ENCODE assay signal across 10 cellular contexts in genomic region chr17:15463363-15463762, GRCh38. TPM values are rescaled to one million over a fixed set of nuclear protein-coding genes. Genes with fewer than 3 reads are reported as not detected.
DNase-seq lines count a peak whose midpoint lies in the region; ATAC-seq and TF ChIP-seq lines count a peak whose summit lies in the region.
"Had no signal": no experiment of that assay in that cellular context is flagged by ENCODE, and none has a peak within 500 bp of the region (broad histone marks: within the 10 kb centered on the region; RNA-seq: fewer than 3 reads in every experiment).

No MANE protein-coding gene starts in this region.

- H3K4me3 Mint-ChIP-seq in type B pancreatic cell: no peak overlapping the region

- H3K4me3 ChIP-seq in fibroblast of villous mesenchyme (ENCODE audit: low read depth, low read length): no peak overlapping the region
- H3K4me3 ChIP-seq in neuronal stem cell (ENCODE audit: low read length in 2 of 2): no peak overlapping the region

- no peak overlapping the region for H4K91ac ChIP-seq in neuronal stem cell (ENCODE audit: low read depth, low read length, poor library complexity)

- no peak overlapping the region for H3K4me2 ChIP-seq in neuronal stem cell (ENCODE audit: insufficient read depth, low read length, poor library complexity, severe bottlenecking)

- no peak overlapping the region for H2BK5ac ChIP-seq in neuronal stem cell (ENCODE audit: low read length)

- no peak overlapping the region for H4K8ac ChIP-seq in neuronal stem cell (ENCODE audit: low read depth, low read length)

- TF ChIP-seq CTCF in fibroblast of villous mesenchyme (IDR thresholded peaks at IDR 0.05; ENCODE audit: insufficient read depth, low read depth, low read length) (no peak), omental fat pad (IDR thresholded peaks at IDR 0.05) (no peak), type B pancreatic cell (conservative IDR thresholded peaks at IDR 0.05) (no peak)

- no peak overlapping the region for H3K18ac ChIP-seq in neuronal stem cell (ENCODE audit: low read length)

- no peaks in the 10 kb centered on the region for H3K27me3 ChIP-seq in neuronal stem cell (ENCODE audit: control insufficient read depth in 3 of 3, insufficient read depth in 3 of 3, low read depth in 1 of 3, low read length in 3 of 3)

- no peak overlapping the region for H3K4ac ChIP-seq in neuronal stem cell (ENCODE audit: low read length)

- H3K23ac ChIP-seq in neuronal stem cell (ENCODE audit: low read depth, low read length, poor library complexity): no peak overlapping the region

- no peaks in the 10 kb centered on the region for H3K36me3 ChIP-seq in neuronal stem cell (replicated peaks in 1 of 2; ENCODE audit: control insufficient read depth in 2 of 2, insufficient read depth in 2 of 2, low read length in 2 of 2)

- DNase-seq in Ammon's horn (ENCODE audit: low spot score) (peak; percentile 63), fibroblast of villous mesenchyme (ENCODE audit: low read depth) (peak; percentile 87), omental fat pad (ENCODE audit: low spot score) (no peak), type B pancreatic cell (ENCODE audit: extremely low spot score, unreplicated experiment) (no peak), neuronal stem cell (ENCODE audit: low spot score) (no peak)
- no peak for DNase-seq in activated effector memory CD4-positive, alpha-beta T cell treated with Interleukin-2 at 50 U/mL for 16 hours
- DNase-seq: activated CD4-positive, CD25-positive, alpha-beta regulatory T cell; MV-4-11 had no signal

- no peak overlapping the region for H2AFZ ChIP-seq in neuronal stem cell (ENCODE audit: low read length)

- H2BK15ac ChIP-seq in neuronal stem cell (ENCODE audit: low read length): no peak overlapping the region

- no peak overlapping the region for H2AK5ac ChIP-seq in neuronal stem cell (ENCODE audit: low read depth, low read length)

- ATAC-seq in SK-N-SH treated with all-trans-retinoic acid at 6 μM for 48 hours: peak; percentile 91
- ATAC-seq in omental fat pad (ENCODE audit: low FRiP score): peak; percentile 62
- no peak for ATAC-seq in GM18498 (IDR thresholded peaks at IDR 0.05; ENCODE audit: unreplicated experiment)

- no peak overlapping the region for H2BK12ac ChIP-seq in neuronal stem cell (ENCODE audit: low read length)

- H3K79me1 ChIP-seq in neuronal stem cell (ENCODE audit: low read depth, low read length): no peaks in the 10 kb centered on the region

- WGBS in neuronal stem cell (ENCODE audit: extremely low coverage in 2 of 2, insufficient read length in 2 of 2, insufficient replicate concordance in 1 of 2), 2 donors: no CpG with 5 or more reads among the region's 6 CpGs

- no peak overlapping the region for H3K27ac ChIP-seq in neuronal stem cell (replicated peaks; ENCODE audit: low read length)

- H3K4me1 Mint-ChIP-seq in type B pancreatic cell (ENCODE audit: unreplicated experiment): peaks cover 22% of the 10 kb centered on the region

- peaks cover 0 to 6% of the 10 kb centered on the region in 2 donors for H3K4me1 ChIP-seq in neuronal stem cell (ENCODE audit: control insufficient read depth in 2 of 2, insufficient read depth in 1 of 2, low read depth in 1 of 2, low read length in 2 of 2)

- H3K9ac ChIP-seq in neuronal stem cell (ENCODE audit: low read depth, low read length, poor library complexity): no peak overlapping the region

- no peak overlapping the region for H3K14ac ChIP-seq in neuronal stem cell (ENCODE audit: low read length)

- H3K9me3 Mint-ChIP-seq in type B pancreatic cell: no peaks in the 10 kb centered on the region

- no peak overlapping the region for H2BK120ac ChIP-seq in neuronal stem cell (ENCODE audit: low read depth, low read length)

- no peaks in the 10 kb centered on the region for H3K27me3 Mint-ChIP-seq in type B pancreatic cell

- H3K9me3 ChIP-seq in neuronal stem cell (replicated peaks in 1 of 2; ENCODE audit: control insufficient read depth in 2 of 2, insufficient read depth in 1 of 2, low read depth in 1 of 2, low read length in 2 of 2): peaks cover 0 to 6% of the 10 kb centered on the region in 2 donors

- H3K27ac Mint-ChIP-seq in type B pancreatic cell: no peak overlapping the region

- peaks cover 26% of the 10 kb centered on the region for H3K36me3 Mint-ChIP-seq in type B pancreatic cell

TF ChIP-seq in SK-N-SH treated with all-trans-retinoic acid at 6 μM for 48 hours, 23 proteins besides CTCF, POLR2A, EP300 and RAD21:
- TF ChIP-seq TSHZ2 (CRISPR knock-in tag; IDR thresholded peaks at IDR 0.05) (no peak), GLIS3 (CRISPR knock-in tag; IDR thresholded peaks at IDR 0.05) (no peak), ZNF565 (CRISPR knock-in tag; conservative IDR thresholded peaks at IDR 0.05; ENCODE audit: low read depth) (no peak), OSR1 (CRISPR knock-in tag; IDR thresholded peaks at IDR 0.05) (no peak), CREB5 (CRISPR knock-in tag; IDR thresholded peaks at IDR 0.05; ENCODE audit: low read depth) (no peak), CSRNP3 (CRISPR knock-in tag; IDR thresholded peaks at IDR 0.05) (no peak), POU6F1 (CRISPR knock-in tag; IDR thresholded peaks at IDR 0.05; ENCODE audit: borderline replicate concordance, low read depth) (no peak)

RNA-seq across cellular contexts. Expression of gene CDRT4, which starts 4.1 kb away (rescaled TPM):
- 5.2 and 6.5 TPM in 2 replicates for total RNA-seq in fibroblast of villous mesenchyme
- 1 to 10 TPM; 1.3 to 7.9 (median 2.6) TPM for total RNA-seq in omental fat pad
- total RNA-seq in type B pancreatic cell (ENCODE audit: low replicate concordance): 5.4 and 12.9 TPM in 2 replicates
- polyA plus RNA-seq in neuronal stem cell (2013, experiment 1 of 2): 10.4 TPM
- 12.6 TPM for polyA plus RNA-seq in neuronal stem cell (2013, experiment 2 of 2)

Comparison
In these comparisons a context has a peak if more than half of its experiments do, and no peak if none do; other contexts are left out.
1. DNase-seq: peak in Ammon's horn (single experiment) and fibroblast of villous mesenchyme (single experiment); none in omental fat pad (single experiment), activated effector memory CD4-positive, alpha-beta T cell treated with Interleukin-2 at 50 U/mL for 16 hours (single experiment), type B pancreatic cell (single experiment) and neuronal stem cell (single experiment).